16 cellular contexts compared by ENCODE assay signal in the genomic region with DNA sequence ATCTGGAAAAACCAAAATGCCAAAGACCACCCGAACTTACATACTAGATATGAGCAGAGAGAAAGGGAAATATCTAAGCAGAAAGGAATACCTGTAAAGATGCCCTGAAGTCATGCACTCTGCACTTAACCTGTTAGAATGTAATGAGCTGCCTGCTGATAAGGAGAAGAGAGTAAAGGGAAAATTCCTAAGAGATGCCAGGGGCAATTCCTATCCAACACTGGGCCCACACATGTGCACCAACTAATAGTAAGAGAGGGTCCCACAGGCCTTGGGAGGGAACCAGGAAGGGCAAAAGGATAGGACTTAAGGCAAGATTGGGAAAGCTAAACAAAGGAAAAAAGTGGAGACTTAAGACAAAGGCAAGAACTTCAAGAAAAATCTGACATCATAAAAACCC.
DNase-seq lines count a peak whose midpoint lies in the region; ATAC-seq and TF ChIP-seq lines count a peak whose summit lies in the region.
"Had no signal": no experiment of that assay in that cellular context is flagged by ENCODE, and none has a peak within 500 bp of the region (broad histone marks: within the 10 kb centered on the region; RNA-seq: fewer than 3 reads in every experiment).

No MANE protein-coding gene starts in this region.

- H3K27ac Mint-ChIP-seq in WTC11: 0 out of 2 replicates have a peak overlapping the region, but pooled peaks have one; percentile 0
- H3K27ac Mint-ChIP-seq: B cell; CD4-positive, alpha-beta T cell; CD8-positive, alpha-beta T cell had no signal

- H3K4me1 Mint-ChIP-seq in WTC11: peaks cover 45% of the 10 kb centered on the region
- H3K4me1 Mint-ChIP-seq: B cell had no signal

- CTCF ChIA-PET in WTC11 (lab: Charles Lee): interaction anchor here (0.9 kb wide), 1 partner anchor 84 kb away, joined by 3 read pairs; no protein-coding TSS in a partner anchor

- peak; percentile 79 for ATAC-seq in WTC11
- ATAC-seq: A549; CD8-positive, alpha-beta T cell; GM12878 had no signal

- no peaks in the 10 kb centered on the region for H3K36me3 Mint-ChIP-seq in WTC11
- H3K36me3 Mint-ChIP-seq: CD8-positive, alpha-beta T cell had no signal

- no peaks in the 10 kb centered on the region for H3K9me3 Mint-ChIP-seq in WTC11
- H3K9me3 Mint-ChIP-seq: CD4-positive, alpha-beta T cell; CD8-positive, alpha-beta T cell had no signal

- POLR2A ChIA-PET in WTC11 (lab: Charles Lee): no interaction called here

- no peak overlapping the region for H3K4me3 Mint-ChIP-seq in WTC11
- H3K4me3 Mint-ChIP-seq: B cell; CD4-positive, alpha-beta T cell; CD8-positive, alpha-beta T cell had no signal

- DNase-seq in ELF-1 (ENCODE audit: low read depth, low spot score): peak; percentile 74
- DNase-seq in WTC11 (ENCODE audit: low spot score): no peak
- peak; percentile 70 for DNase-seq in islet precursor cell
- DNase-seq in activated CD4-positive, alpha-beta T cell treated with anti-CD3 and anti-CD28 coated beads, Interleukin-2, amount 50 U/mL, for 48 hours: no peak
- DNase-seq in hepatic stellate cell (ENCODE audit: low spot score): no peak
- DNase-seq in effector CD8-positive, alpha-beta T cell (lab: John Stamatoyannopoulos, UW): no peak
- DNase-seq: AML-193; Caco-2; Calu3; CD4-positive, alpha-beta T cell; CD8-positive, alpha-beta T cell; DMS79 treated with DMSO at 0.1 percent for 48 hours; GDM1 had no signal

- H3K27me3 Mint-ChIP-seq in WTC11 (ENCODE audit: low read depth): no peaks in the 10 kb centered on the region

- no peak for TF ChIP-seq CTCF in WTC11 (IDR thresholded peaks at IDR 0.05)

TF ChIP-seq in WTC11, 78 proteins besides CTCF, POLR2A, EP300 and RAD21:
- TF ChIP-seq, protein P1, sequence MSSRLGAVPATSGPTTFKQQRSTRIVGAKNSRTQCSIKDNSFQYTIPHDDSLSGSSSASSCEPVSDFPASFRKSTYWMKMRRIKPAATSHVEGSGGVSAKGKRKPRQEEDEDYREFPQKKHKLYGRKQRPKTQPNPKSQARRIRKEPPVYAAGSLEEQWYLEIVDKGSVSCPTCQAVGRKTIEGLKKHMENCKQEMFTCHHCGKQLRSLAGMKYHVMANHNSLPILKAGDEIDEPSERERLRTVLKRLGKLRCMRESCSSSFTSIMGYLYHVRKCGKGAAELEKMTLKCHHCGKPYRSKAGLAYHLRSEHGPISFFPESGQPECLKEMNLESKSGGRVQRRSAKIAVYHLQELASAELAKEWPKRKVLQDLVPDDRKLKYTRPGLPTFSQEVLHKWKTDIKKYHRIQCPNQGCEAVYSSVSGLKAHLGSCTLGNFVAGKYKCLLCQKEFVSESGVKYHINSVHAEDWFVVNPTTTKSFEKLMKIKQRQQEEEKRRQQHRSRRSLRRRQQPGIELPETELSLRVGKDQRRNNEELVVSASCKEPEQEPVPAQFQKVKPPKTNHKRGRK (CRISPR knock-in tag; IDR thresholded peaks at IDR 0.05; ENCODE audit: borderline replicate concordance): no peak
- TF ChIP-seq, protein P2, sequence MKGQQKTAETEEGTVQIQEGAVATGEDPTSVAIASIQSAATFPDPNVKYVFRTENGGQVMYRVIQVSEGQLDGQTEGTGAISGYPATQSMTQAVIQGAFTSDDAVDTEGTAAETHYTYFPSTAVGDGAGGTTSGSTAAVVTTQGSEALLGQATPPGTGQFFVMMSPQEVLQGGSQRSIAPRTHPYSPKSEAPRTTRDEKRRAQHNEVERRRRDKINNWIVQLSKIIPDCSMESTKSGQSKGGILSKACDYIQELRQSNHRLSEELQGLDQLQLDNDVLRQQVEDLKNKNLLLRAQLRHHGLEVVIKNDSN (CRISPR knock-in tag; IDR thresholded peaks at IDR 0.05): no peak
- TF ChIP-seq, protein P3, sequence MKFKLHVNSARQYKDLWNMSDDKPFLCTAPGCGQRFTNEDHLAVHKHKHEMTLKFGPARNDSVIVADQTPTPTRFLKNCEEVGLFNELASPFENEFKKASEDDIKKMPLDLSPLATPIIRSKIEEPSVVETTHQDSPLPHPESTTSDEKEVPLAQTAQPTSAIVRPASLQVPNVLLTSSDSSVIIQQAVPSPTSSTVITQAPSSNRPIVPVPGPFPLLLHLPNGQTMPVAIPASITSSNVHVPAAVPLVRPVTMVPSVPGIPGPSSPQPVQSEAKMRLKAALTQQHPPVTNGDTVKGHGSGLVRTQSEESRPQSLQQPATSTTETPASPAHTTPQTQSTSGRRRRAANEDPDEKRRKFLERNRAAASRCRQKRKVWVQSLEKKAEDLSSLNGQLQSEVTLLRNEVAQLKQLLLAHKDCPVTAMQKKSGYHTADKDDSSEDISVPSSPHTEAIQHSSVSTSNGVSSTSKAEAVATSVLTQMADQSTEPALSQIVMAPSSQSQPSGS (CRISPR knock-in tag; IDR thresholded peaks at IDR 0.05; ENCODE audit: borderline replicate concordance, low read depth): no peak
- no peak for TF ChIP-seq SMAD4 (CRISPR knock-in tag; IDR thresholded peaks at IDR 0.05)
- TF ChIP-seq, protein P4, sequence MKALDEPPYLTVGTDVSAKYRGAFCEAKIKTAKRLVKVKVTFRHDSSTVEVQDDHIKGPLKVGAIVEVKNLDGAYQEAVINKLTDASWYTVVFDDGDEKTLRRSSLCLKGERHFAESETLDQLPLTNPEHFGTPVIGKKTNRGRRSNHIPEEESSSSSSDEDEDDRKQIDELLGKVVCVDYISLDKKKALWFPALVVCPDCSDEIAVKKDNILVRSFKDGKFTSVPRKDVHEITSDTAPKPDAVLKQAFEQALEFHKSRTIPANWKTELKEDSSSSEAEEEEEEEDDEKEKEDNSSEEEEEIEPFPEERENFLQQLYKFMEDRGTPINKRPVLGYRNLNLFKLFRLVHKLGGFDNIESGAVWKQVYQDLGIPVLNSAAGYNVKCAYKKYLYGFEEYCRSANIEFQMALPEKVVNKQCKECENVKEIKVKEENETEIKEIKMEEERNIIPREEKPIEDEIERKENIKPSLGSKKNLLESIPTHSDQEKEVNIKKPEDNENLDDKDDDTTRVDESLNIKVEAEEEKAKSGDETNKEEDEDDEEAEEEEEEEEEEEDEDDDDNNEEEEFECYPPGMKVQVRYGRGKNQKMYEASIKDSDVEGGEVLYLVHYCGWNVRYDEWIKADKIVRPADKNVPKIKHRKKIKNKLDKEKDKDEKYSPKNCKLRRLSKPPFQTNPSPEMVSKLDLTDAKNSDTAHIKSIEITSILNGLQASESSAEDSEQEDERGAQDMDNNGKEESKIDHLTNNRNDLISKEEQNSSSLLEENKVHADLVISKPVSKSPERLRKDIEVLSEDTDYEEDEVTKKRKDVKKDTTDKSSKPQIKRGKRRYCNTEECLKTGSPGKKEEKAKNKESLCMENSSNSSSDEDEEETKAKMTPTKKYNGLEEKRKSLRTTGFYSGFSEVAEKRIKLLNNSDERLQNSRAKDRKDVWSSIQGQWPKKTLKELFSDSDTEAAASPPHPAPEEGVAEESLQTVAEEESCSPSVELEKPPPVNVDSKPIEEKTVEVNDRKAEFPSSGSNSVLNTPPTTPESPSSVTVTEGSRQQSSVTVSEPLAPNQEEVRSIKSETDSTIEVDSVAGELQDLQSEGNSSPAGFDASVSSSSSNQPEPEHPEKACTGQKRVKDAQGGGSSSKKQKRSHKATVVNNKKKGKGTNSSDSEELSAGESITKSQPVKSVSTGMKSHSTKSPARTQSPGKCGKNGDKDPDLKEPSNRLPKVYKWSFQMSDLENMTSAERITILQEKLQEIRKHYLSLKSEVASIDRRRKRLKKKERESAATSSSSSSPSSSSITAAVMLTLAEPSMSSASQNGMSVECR (CRISPR knock-in tag; IDR thresholded peaks at IDR 0.05; ENCODE audit: borderline replicate concordance): no peak

Comparison
In these comparisons a context has a peak if more than half of its experiments do, and no peak if none do; other contexts are left out.
1. DNase-seq: peak in ELF-1 (single experiment) and islet precursor cell (single experiment); none in WTC11 (single experiment), activated CD4-positive, alpha-beta T cell treated with anti-CD3 and anti-CD28 coated beads, Interleukin-2, amount 50 U/mL, for 48 hours (0 of 2), hepatic stellate cell (single experiment) and effector CD8-positive, alpha-beta T cell (single experiment).